18 cellular contexts compared by ENCODE assay signal in the genomic region with DNA sequence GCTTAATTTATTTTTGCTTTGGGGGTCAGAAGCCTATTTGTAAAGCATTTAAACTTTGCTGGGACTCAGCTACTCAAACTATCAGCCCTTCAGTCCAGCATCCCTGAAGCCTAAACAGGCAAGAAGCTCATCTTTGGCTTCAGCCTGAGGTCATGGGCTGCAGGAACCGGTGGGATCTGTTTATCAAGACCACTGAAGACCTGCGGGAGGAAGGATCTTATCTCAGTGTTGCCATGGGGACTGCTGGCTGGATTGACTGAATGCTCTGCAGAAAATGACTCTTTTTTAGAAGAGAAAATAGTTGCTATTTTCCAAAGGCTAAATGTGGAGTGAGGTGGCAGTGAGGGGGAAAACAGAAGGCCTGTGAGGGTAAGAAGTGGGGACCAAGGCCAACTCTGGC.
"Had no signal": no experiment of that assay in that cellular context is flagged by ENCODE, and none has a peak within 500 bp of the region (broad histone marks: within the 10 kb centered on the region; RNA-seq: fewer than 3 reads in every experiment).

No MANE protein-coding gene starts in this region.

- H3K9me3 ChIP-seq: body of pancreas, gastrocnemius medialis, mucosa of descending colon, transverse colon had no signal

- H3K9me3 Mint-ChIP-seq: activated naive CD4-positive, alpha-beta T cell treated with anti-CD3 and anti-CD28 coated beads for 36 hours; neural crest cell had no signal

- H3K27ac Mint-ChIP-seq: activated naive CD4-positive, alpha-beta T cell treated with anti-CD3 and anti-CD28 coated beads for 36 hours had no signal

- DNase-seq: activated CD4-positive, alpha-beta T cell treated with anti-CD3 and anti-CD28 coated beads for 4 hours; activated CD4-positive, alpha-beta T cell treated with anti-CD3 and anti-CD28 coated beads, Interleukin-2, amount 50 U/mL, for 48 hours; activated CD4-positive, CD25-positive, alpha-beta regulatory T cell; activated effector memory CD4-positive, alpha-beta T cell treated with Interleukin-2 at 50 U/mL for 16 hours; activated naive CD4-positive, alpha-beta T cell treated with anti-CD3 and anti-CD28 coated beads for 36 hours; activated T-cell treated with anti-CD3 and anti-CD28 coated beads, Interleukin-2, amount 50 U/mL, for 48 hours; body of pancreas; dermis blood vessel endothelial cell; effector memory CD4-positive, alpha-beta T cell; gastrocnemius medialis; left cardiac atrium; mucosa of descending colon; retina; stimulated activated CD4-positive, alpha-beta T cell treated with anti-CD3 and anti-CD28 coated beads, Interleukin-2, amount 100 ng/mL, for 48 hours; stimulated activated CD8-positive, alpha-beta memory T cell treated with anti-CD3 and anti-CD28 coated beads, Interleukin-4, amount 100 ng/mL, for 48 hours; stimulated activated naive CD4-positive, alpha-beta T cell treated with Interleukin-2 at 50 U/mL for 16 hours; transverse colon had no signal

- H3K27me3 ChIP-seq: body of pancreas, gastrocnemius medialis, transverse colon had no signal

- H3K27ac ChIP-seq: gastrocnemius medialis had no signal

- H3K4me3 ChIP-seq: body of pancreas, gastrocnemius medialis, mucosa of descending colon, transverse colon had no signal

- H3K36me3 ChIP-seq: gastrocnemius medialis, transverse colon had no signal

- H3K4me3 Mint-ChIP-seq: activated naive CD4-positive, alpha-beta T cell treated with anti-CD3 and anti-CD28 coated beads for 36 hours; neural crest cell had no signal

- ATAC-seq: body of pancreas, gastrocnemius medialis had no signal
